In genomic region chr3:193842029-193842782, GRCh38 we compare ENCODE assay signal across 1 cellular context.
TF ChIP-seq lines count a peak whose summit lies in the region.

No MANE protein-coding gene starts in this region.

TF ChIP-seq in K562, 482 proteins besides CTCF, POLR2A, EP300 and RAD21 (continued from another document and continues in another):
- TF ChIP-seq CHD7 (IDR thresholded peaks at IDR 0.05; ENCODE audit: low read depth, low read length) = no peak
- no peak for TF ChIP-seq PRMT5 (CRISPR knock-in tag; IDR thresholded peaks at IDR 0.05)
- TF ChIP-seq PATZ1 (CRISPR knock-in tag; IDR thresholded peaks at IDR 0.05; ENCODE audit: borderline replicate concordance) = peak; percentile 63; the same call in 1 of the 2 replicates
- TF ChIP-seq MYC (IDR thresholded peaks at IDR 0.05; ENCODE audit: low read depth, low read length) = no peak
- TF ChIP-seq MYC (CRISPR knock-in tag; IDR thresholded peaks at IDR 0.05; ENCODE audit: borderline replicate concordance, low read depth) = 0 out of 2 replicates have a peak, but pooled peaks have one; percentile 48
- no peak for TF ChIP-seq SMARCC2 (IDR thresholded peaks at IDR 0.05; ENCODE audit: low read depth)
- TF ChIP-seq ZBTB11 (CRISPR knock-in tag; IDR thresholded peaks at IDR 0.05) = no peak
- peak; percentile 21; the same call in 1 of the 2 replicates for TF ChIP-seq TFE3 (CRISPR knock-in tag; IDR thresholded peaks at IDR 0.05)
- no peak for TF ChIP-seq TRIM25 (IDR thresholded peaks at IDR 0.05; ENCODE audit: borderline replicate concordance)
- no peak for TF ChIP-seq JUNB (CRISPR knock-in tag; conservative IDR thresholded peaks at IDR 0.05)
- TF ChIP-seq POLR2AphosphoS5 (IDR thresholded peaks at IDR 0.05; ENCODE audit: control insufficient read depth, insufficient read depth, low read depth, low read length) = no peak
- TF ChIP-seq TFAM (CRISPR knock-in tag; conservative IDR thresholded peaks at IDR 0.05) = no peak
- TF ChIP-seq ATF1 (CRISPR knock-in tag; IDR thresholded peaks at IDR 0.05) = no peak
- TF ChIP-seq ATF1 (tag; IDR thresholded peaks at IDR 0.05) = peak; percentile 38; the same call in 1 of the 2 replicates
- no peak for TF ChIP-seq ILK (tag; IDR thresholded peaks at IDR 0.05; ENCODE audit: borderline replicate concordance, low read depth)
- TF ChIP-seq ZNF133 (CRISPR knock-in tag; IDR thresholded peaks at IDR 0.05) = no peak
- TF ChIP-seq IRF2 (CRISPR knock-in tag; IDR thresholded peaks at IDR 0.05) = no peak
- TF ChIP-seq COPS2 (conservative IDR thresholded peaks at IDR 0.05) = no peak
- no peak for TF ChIP-seq POLR3G (IDR thresholded peaks at IDR 0.05; ENCODE audit: extremely low read depth, insufficient read length, insufficient replicate concordance)
- TF ChIP-seq ARHGAP35 (IDR thresholded peaks at IDR 0.05; ENCODE audit: partially characterized antibody) = no peak
- no peak for TF ChIP-seq ZNF146 (CRISPR knock-in tag; IDR thresholded peaks at IDR 0.05; ENCODE audit: unreplicated experiment)
- no peak for TF ChIP-seq ZNF274 (IDR thresholded peaks at IDR 0.05; ENCODE audit: borderline replicate concordance, low read depth, low read length)
- TF ChIP-seq JUND (IDR thresholded peaks at IDR 0.05; ENCODE audit: borderline replicate concordance, low read depth, low read length) = no peak
- no peak for TF ChIP-seq JUND (tag; IDR thresholded peaks at IDR 0.05; ENCODE audit: borderline replicate concordance, low read depth, low read length)
- no peak for TF ChIP-seq HNRNPL (IDR thresholded peaks at IDR 0.05; ENCODE audit: low read depth, low read length)
- TF ChIP-seq ZNF395 (CRISPR knock-in tag; IDR thresholded peaks at IDR 0.05) = peak; percentile 90
- no peak for TF ChIP-seq ZNF41 (CRISPR knock-in tag; conservative IDR thresholded peaks at IDR 0.05)
- no peak for TF ChIP-seq SRSF7 (optimal IDR thresholded peaks at IDR 0.05; ENCODE audit: low read depth, low read length)
- no peak for TF ChIP-seq ETV5 (CRISPR knock-in tag; IDR thresholded peaks at IDR 0.05; ENCODE audit: low read depth)
- TF ChIP-seq CEBPG (CRISPR knock-in tag; IDR thresholded peaks at IDR 0.05) = no peak
- TF ChIP-seq CEBPG (tag; conservative IDR thresholded peaks at IDR 0.05 in 1 of 2, IDR thresholded peaks at IDR 0.05 in 1 of 2) = peak in 1 of 2 experiments; percentile 49; a peak in 1 of 4 replicates
- TF ChIP-seq ZBTB2 (IDR thresholded peaks at IDR 0.05) = no peak
- TF ChIP-seq ARID2 (IDR thresholded peaks at IDR 0.05) = no peak
- no peak for TF ChIP-seq ZNF584 (CRISPR knock-in tag; IDR thresholded peaks at IDR 0.05; ENCODE audit: low read depth)
- TF ChIP-seq EWSR1 (IDR thresholded peaks at IDR 0.05; ENCODE audit: borderline replicate concordance, low read depth, partially characterized antibody) = no peak
- TF ChIP-seq NEUROD1 (IDR thresholded peaks at IDR 0.05; ENCODE audit: borderline replicate concordance, low read depth, low read length, partially characterized antibody) = peak; percentile 3
- no peak for TF ChIP-seq BDP1 (IDR thresholded peaks at IDR 0.05; ENCODE audit: insufficient read depth, insufficient read length)
- TF ChIP-seq POLR2H (tag; IDR thresholded peaks at IDR 0.05; ENCODE audit: low read depth) = peak; percentile 45
